ENCODE assay signal across 1 cellular context in genomic region chr9:101380295-101380694, GRCh38.
TF ChIP-seq lines count a peak whose summit lies in the region.

No MANE protein-coding gene starts in this region.

TF ChIP-seq in A549, 52 proteins besides CTCF, POLR2A, EP300 and RAD21 (continued from another document):
- TF ChIP-seq HOXA7 (CRISPR knock-in tag; IDR thresholded peaks at IDR 0.05) (no peak), NR3C1 (IDR thresholded peaks at IDR 0.05) (no peak), MAFK (IDR thresholded peaks at IDR 0.05; ENCODE audit: partially characterized antibody) (no peak), JUN (IDR thresholded peaks at IDR 0.05) (no peak), BHLHE40 (IDR thresholded peaks at IDR 0.05; ENCODE audit: low read depth, low read length) (no peak), HDAC2 (IDR thresholded peaks at IDR 0.05) (no peak)
TF ChIP-seq in A549: peak in this region for 0.
